Comparison of ENCODE assay signal across 1 cellular context in genomic region chr2:28366496-28367282, GRCh38.
A peak's percentile ranks its signal among the peaks of the same experiment; 100 is the strongest.
TF ChIP-seq lines count a peak whose summit lies in the region.

No MANE protein-coding gene starts in this region.

TF ChIP-seq in K562, 482 proteins besides CTCF, POLR2A, EP300 and RAD21 (continued from another document and continues in another):
- TF ChIP-seq STAT6 (CRISPR knock-in tag; IDR thresholded peaks at IDR 0.05) (no peak; the same call in 1 of the 2 replicates), ZNF79 (CRISPR knock-in tag; IDR thresholded peaks at IDR 0.05; ENCODE audit: low read depth) (0 out of 2 replicates have a peak, but pooled peaks have one; percentile 36), THAP12 (CRISPR knock-in tag; IDR thresholded peaks at IDR 0.05) (0 out of 2 replicates have a peak, but pooled peaks have one; percentile 17), RBM34 (IDR thresholded peaks at IDR 0.05; ENCODE audit: borderline replicate concordance, insufficient read depth, low read length) (no peak), TBL1XR1 (IDR thresholded peaks at IDR 0.05; ENCODE audit: low read length in 2 of 2) (peak in 1 of 2 experiments; percentile 31; a peak in 1 of 4 replicates), ZBTB40 (IDR thresholded peaks at IDR 0.05) (peak; percentile 35; the same call in 1 of the 2 replicates), ZBTB40 (CRISPR knock-in tag; IDR thresholded peaks at IDR 0.05) (no peak), ZBTB7A (IDR thresholded peaks at IDR 0.05; ENCODE audit: borderline replicate concordance, control insufficient read depth, low read depth, low read length) (peak; percentile 65; the same call in 1 of the 2 replicates), COPS2 (conservative IDR thresholded peaks at IDR 0.05) (no peak), NCOA4 (IDR thresholded peaks at IDR 0.05; ENCODE audit: partially characterized antibody) (no peak), CHD4 (IDR thresholded peaks at IDR 0.05; ENCODE audit: insufficient read depth, insufficient replicate concordance, low read depth, low read length, poor library complexity, severe bottlenecking) (no peak), ESRRB (CRISPR knock-in tag; IDR thresholded peaks at IDR 0.05; ENCODE audit: borderline replicate concordance) (no peak), CTBP1 (IDR thresholded peaks at IDR 0.05; ENCODE audit: borderline replicate concordance) (peak; percentile 78), U2AF1 (optimal IDR thresholded peaks at IDR 0.05; ENCODE audit: low read depth, low read length) (no peak), EZH2 (IDR thresholded peaks at IDR 0.05; ENCODE audit: borderline replicate concordance, low read depth, low read length) (no peak), SMAD3 (CRISPR knock-in tag; conservative IDR thresholded peaks at IDR 0.05) (peak; percentile 45), ZNF398 (CRISPR knock-in tag; IDR thresholded peaks at IDR 0.05) (no peak), ESRRA (IDR thresholded peaks at IDR 0.05; ENCODE audit: borderline replicate concordance, low read depth) (peak; percentile 89), KDM1A (IDR thresholded peaks at IDR 0.05) (no peak; a peak in 1 of 4 replicates), PTRF (tag; IDR thresholded peaks at IDR 0.05) (no peak), ZSCAN29 (IDR thresholded peaks at IDR 0.05) (no peak), SETDB1 (IDR thresholded peaks at IDR 0.05; ENCODE audit: low read length) (no peak), MYC (IDR thresholded peaks at IDR 0.05; ENCODE audit: low read depth, low read length) (peak; percentile 49; the same call in 1 of the 2 replicates), MYC (CRISPR knock-in tag; IDR thresholded peaks at IDR 0.05; ENCODE audit: borderline replicate concordance, low read depth) (peak; percentile 55; the same call in 1 of the 2 replicates), ZNF583 (CRISPR knock-in tag; IDR thresholded peaks at IDR 0.05) (peak; percentile 63; the same call in 1 of the 2 replicates), BCLAF1 (IDR thresholded peaks at IDR 0.05; ENCODE audit: borderline replicate concordance in 1 of 2, control insufficient read depth in 1 of 2, low read depth in 2 of 2, low read length in 1 of 2) (no peak), PKNOX1 (IDR thresholded peaks at IDR 0.05) (no peak), CHD2 (IDR thresholded peaks at IDR 0.05; ENCODE audit: low read depth, low read length) (no peak), ELF1 (tag; IDR thresholded peaks at IDR 0.05) (peak; percentile 84), SMARCA5 (IDR thresholded peaks at IDR 0.05) (peak; percentile 49; the same call in 1 of the 2 replicates), ZBTB11 (CRISPR knock-in tag; IDR thresholded peaks at IDR 0.05) (peak in 1 of 3 experiments; percentile 17; a peak in 2 of 6 replicates), TAF7 (tag; IDR thresholded peaks at IDR 0.05) (peak; percentile 49; the same call in 1 of the 2 replicates)
